Comparison of ENCODE assay signal across 1 cellular context in the genomic region with DNA sequence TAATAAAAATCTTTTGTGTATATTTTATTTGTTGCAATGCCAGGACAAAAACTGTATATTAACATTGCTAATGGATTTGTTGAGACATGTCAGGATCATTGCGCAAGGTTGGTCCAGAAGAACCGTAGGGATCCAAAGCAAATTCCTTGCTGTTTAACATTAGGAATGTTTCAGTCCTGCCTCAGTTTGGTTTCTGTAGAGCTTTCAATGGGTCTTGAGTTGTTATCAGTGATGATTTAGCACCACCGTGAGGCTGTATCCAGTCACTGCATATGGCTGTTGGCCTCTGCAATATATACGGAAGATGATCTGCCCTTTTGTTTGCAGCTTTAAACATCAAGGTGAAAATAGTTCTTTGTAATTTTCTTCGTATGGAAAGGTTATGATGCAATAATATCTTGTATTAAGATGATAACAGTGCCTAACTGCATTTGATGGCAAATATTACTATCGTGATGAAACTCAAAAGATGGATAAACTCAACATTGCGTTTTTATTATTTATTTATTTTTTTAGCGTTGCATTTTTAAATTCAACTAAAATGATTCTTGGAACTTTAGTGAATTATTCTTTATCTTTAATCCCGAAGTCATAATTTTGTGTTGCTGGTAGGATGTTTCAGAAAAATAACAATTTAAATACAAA.
TF ChIP-seq lines count a peak whose summit lies in the region.

No MANE protein-coding gene starts in this region.

TF ChIP-seq in HepG2, 621 proteins besides CTCF, POLR2A, EP300 and RAD21 (continued from another document):
- TF ChIP-seq, protein P1, sequence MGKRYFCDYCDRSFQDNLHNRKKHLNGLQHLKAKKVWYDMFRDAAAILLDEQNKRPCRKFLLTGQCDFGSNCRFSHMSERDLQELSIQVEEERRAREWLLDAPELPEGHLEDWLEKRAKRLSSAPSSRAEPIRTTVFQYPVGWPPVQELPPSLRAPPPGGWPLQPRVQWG (CRISPR knock-in tag; IDR thresholded peaks at IDR 0.05; ENCODE audit: borderline replicate concordance, low read depth) = no peak
- TF ChIP-seq ZNF335 (CRISPR knock-in tag; IDR thresholded peaks at IDR 0.05) (no peak), RXRA (CRISPR knock-in tag; IDR thresholded peaks at IDR 0.05) (no peak), BRD4 (CRISPR knock-in tag; IDR thresholded peaks at IDR 0.05) (no peak)
- TF ChIP-seq, protein P2, sequence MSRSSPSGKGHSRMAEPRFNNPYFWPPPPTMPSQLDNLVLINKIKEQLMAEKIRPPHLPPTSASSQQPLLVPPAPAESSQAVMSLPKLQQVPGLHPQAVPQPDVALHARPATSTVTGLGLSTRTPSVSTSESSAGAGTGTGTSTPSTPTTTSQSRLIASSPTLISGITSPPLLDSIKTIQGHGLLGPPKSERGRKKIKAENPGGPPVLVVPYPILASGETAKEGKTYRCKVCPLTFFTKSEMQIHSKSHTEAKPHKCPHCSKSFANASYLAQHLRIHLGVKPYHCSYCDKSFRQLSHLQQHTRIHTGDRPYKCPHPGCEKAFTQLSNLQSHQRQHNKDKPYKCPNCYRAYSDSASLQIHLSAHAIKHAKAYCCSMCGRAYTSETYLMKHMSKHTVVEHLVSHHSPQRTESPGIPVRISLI (CRISPR knock-in tag; IDR thresholded peaks at IDR 0.05; ENCODE audit: borderline replicate concordance) = no peak
